Comparison of ENCODE assay signal across 18 cellular contexts in the genomic region with DNA sequence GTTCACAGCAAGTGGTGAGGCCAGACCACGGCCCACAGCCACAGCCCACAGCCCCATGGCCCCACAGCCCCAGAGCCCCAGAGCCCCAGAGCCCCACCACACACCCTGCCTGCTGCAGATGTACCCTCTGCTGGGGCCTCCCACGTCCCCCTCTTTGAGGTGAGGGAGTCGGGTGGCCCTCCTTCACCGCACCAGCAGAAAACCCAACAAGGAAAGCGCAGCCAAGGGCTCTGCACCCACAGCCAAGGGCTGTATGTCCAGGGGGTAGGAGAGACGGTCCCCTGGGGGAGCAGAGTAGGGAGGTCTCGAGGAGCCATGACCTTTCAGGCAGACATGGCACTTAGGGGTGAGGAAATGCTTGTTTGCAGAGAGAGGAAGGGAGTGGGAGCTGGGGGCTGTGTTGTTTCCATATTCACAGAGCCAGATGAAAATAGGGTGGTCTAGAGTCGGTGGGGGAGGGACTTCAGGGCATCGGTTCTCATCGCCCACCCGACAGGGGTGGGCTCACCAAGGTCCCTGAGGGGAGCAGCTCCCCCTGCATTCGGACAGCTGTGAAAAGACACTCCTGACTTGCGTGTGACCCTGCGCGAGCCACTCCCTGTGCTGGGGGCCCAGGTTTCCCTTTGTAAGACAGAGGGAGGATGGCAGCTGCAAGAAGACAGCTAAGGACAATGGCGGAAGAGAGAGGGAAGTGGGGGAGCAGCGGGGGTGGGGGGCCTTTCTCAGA.
DNase-seq lines count a peak whose midpoint lies in the region; ATAC-seq and TF ChIP-seq lines count a peak whose summit lies in the region.
"Had no signal": no experiment of that assay in that cellular context is flagged by ENCODE, and none has a peak within 500 bp of the region (broad histone marks: within the 10 kb centered on the region; RNA-seq: fewer than 3 reads in every experiment).

No MANE protein-coding gene starts in this region.

- H3K36me3 Mint-ChIP-seq in natural killer cell treated with Interleukin-12 subunit alpha and Interleukin-12 subunit beta and Interleukin-15 and Interleukin-18, amount 100 ng/mL, for 72 hours: no peaks in the 10 kb centered on the region
- H3K36me3 Mint-ChIP-seq in natural killer cell (no peaks in the 10 kb centered on the region), osteocyte (ENCODE audit: unreplicated experiment) (no peaks in the 10 kb centered on the region)
- no peaks in the 10 kb centered on the region for H3K36me3 Mint-ChIP-seq in activated CD4-positive, alpha-beta memory T cell treated with anti-CD3 and anti-CD28 coated beads, Interleukin-2, amount 10 ng/mL, durations not matched to agents 7 days and 5 days (ENCODE audit: low read depth)

- no peaks in the 10 kb centered on the region for H3K4me1 Mint-ChIP-seq in natural killer cell treated with Interleukin-12 subunit alpha and Interleukin-12 subunit beta and Interleukin-15 and Interleukin-18, amount 100 ng/mL, for 72 hours (ENCODE audit: low read depth in 2 of 2)
- H3K4me1 Mint-ChIP-seq in natural killer cell (no peaks in the 10 kb centered on the region), osteocyte (ENCODE audit: unreplicated experiment) (no peaks in the 10 kb centered on the region)
- H3K4me1 Mint-ChIP-seq in activated CD4-positive, alpha-beta memory T cell treated with anti-CD3 and anti-CD28 coated beads, Interleukin-2, amount 10 ng/mL, durations not matched to agents 7 days and 5 days: no peaks in the 10 kb centered on the region

- H3K9me3 Mint-ChIP-seq in natural killer cell treated with Interleukin-12 subunit alpha and Interleukin-12 subunit beta and Interleukin-15 and Interleukin-18, amount 100 ng/mL, for 72 hours: no peaks in the 10 kb centered on the region
- H3K9me3 Mint-ChIP-seq in natural killer cell (no peaks in the 10 kb centered on the region), osteocyte (ENCODE audit: unreplicated experiment) (no peaks in the 10 kb centered on the region)
- H3K9me3 Mint-ChIP-seq in activated CD4-positive, alpha-beta memory T cell treated with anti-CD3 and anti-CD28 coated beads, Interleukin-2, amount 10 ng/mL, durations not matched to agents 7 days and 5 days: no peaks in the 10 kb centered on the region

- no peak for ATAC-seq in natural killer cell treated with Interleukin-12 subunit alpha and Interleukin-12 subunit beta and Interleukin-15 and Interleukin-18, amount 100 ng/mL, for 72 hours
- ATAC-seq in natural killer cell: no peak
- no peak for ATAC-seq in left lobe of liver

- intact Hi-C loops in natural killer cell (cut with micrococcal nuclease): no loop called here

- POLR2A ChIA-PET in activated CD4-positive, alpha-beta memory T cell treated with anti-CD3 and anti-CD28 coated beads, Interleukin-2, amount 10 ng/mL, durations not matched to agents 7 days and 5 days (lab: Charles Lee): no interaction called here

- CTCF ChIA-PET in activated CD4-positive, alpha-beta memory T cell treated with anti-CD3 and anti-CD28 coated beads, Interleukin-2, amount 10 ng/mL, durations not matched to agents 7 days and 5 days (lab: Charles Lee): no interaction called here

- TF ChIP-seq CTCF in natural killer cell (IDR thresholded peaks at IDR 0.05) (no peak), osteocyte (IDR thresholded peaks at IDR 0.05) (no peak)

- peaks cover 0 to 3% of the 10 kb centered on the region in 2 donors for H3K27me3 Mint-ChIP-seq in natural killer cell treated with Interleukin-12 subunit alpha and Interleukin-12 subunit beta and Interleukin-15 and Interleukin-18, amount 100 ng/mL, for 72 hours
- H3K27me3 Mint-ChIP-seq in natural killer cell (ENCODE audit: low read depth in 2 of 2): peaks cover 0 to 5% of the 10 kb centered on the region in 2 donors
- H3K27me3 Mint-ChIP-seq in osteocyte (ENCODE audit: unreplicated experiment): peaks cover under 1% of the 10 kb centered on the region
- no peaks in the 10 kb centered on the region for H3K27me3 Mint-ChIP-seq in activated CD4-positive, alpha-beta memory T cell treated with anti-CD3 and anti-CD28 coated beads, Interleukin-2, amount 10 ng/mL, durations not matched to agents 7 days and 5 days

- DNase-seq in natural killer cell treated with Interleukin-12 subunit alpha and Interleukin-12 subunit beta and Interleukin-15 and Interleukin-18, amount 100 ng/mL, for 72 hours (ENCODE audit: low spot score): peak; percentile 28
- no peak for DNase-seq in natural killer cell
- DNase-seq in left lobe of liver (ENCODE audit: low spot score): peak; percentile 27
- DNase-seq in osteocyte (ENCODE audit: extremely low spot score, unreplicated experiment): peak; percentile 49
- no peak for DNase-seq in activated CD4-positive, alpha-beta memory T cell treated with anti-CD3 and anti-CD28 coated beads, Interleukin-2, amount 10 ng/mL, durations not matched to agents 7 days and 5 days
- no peak for DNase-seq in EL
- DNase-seq in SW480 (ENCODE audit: low spot score): no peak
- no peak for DNase-seq in hypothalamus (lab: John Stamatoyannopoulos, UW)
- DNase-seq: 8988T, C1 segment of cervical spinal cord, DMS153, KG1, NCI-H1105, NCI-H187, NCI-H2171, NCI-H446 treated with DMSO at 0.1 percent for 48 hours, NCI-H82, SHP77 treated with DMSO at 0.1 percent for 48 hours had no signal

- no peak overlapping the region for H3K27ac Mint-ChIP-seq in natural killer cell treated with Interleukin-12 subunit alpha and Interleukin-12 subunit beta and Interleukin-15 and Interleukin-18, amount 100 ng/mL, for 72 hours
- no peak overlapping the region for H3K27ac Mint-ChIP-seq in natural killer cell
- no peak overlapping the region for H3K27ac Mint-ChIP-seq in osteocyte (ENCODE audit: unreplicated experiment)
- no peak overlapping the region for H3K27ac Mint-ChIP-seq in activated CD4-positive, alpha-beta memory T cell treated with anti-CD3 and anti-CD28 coated beads, Interleukin-2, amount 10 ng/mL, durations not matched to agents 7 days and 5 days

- H3K4me3 Mint-ChIP-seq in natural killer cell treated with Interleukin-12 subunit alpha and Interleukin-12 subunit beta and Interleukin-15 and Interleukin-18, amount 100 ng/mL, for 72 hours: no peak overlapping the region
- H3K4me3 Mint-ChIP-seq in natural killer cell (no peak overlapping the region), osteocyte (ENCODE audit: unreplicated experiment) (no peak overlapping the region)
- no peak overlapping the region for H3K4me3 Mint-ChIP-seq in activated CD4-positive, alpha-beta memory T cell treated with anti-CD3 and anti-CD28 coated beads, Interleukin-2, amount 10 ng/mL, durations not matched to agents 7 days and 5 days

Comparison
In these comparisons a context has a peak if more than half of its experiments do, and no peak if none do; other contexts are left out.
1. DNase-seq: peak in natural killer cell treated with Interleukin-12 subunit alpha and Interleukin-12 subunit beta and Interleukin-15 and Interleukin-18, amount 100 ng/mL, for 72 hours (single experiment), left lobe of liver (single experiment) and osteocyte (single experiment); none in natural killer cell (single experiment), activated CD4-positive, alpha-beta memory T cell treated with anti-CD3 and anti-CD28 coated beads, Interleukin-2, amount 10 ng/mL, durations not matched to agents 7 days and 5 days (single experiment), EL (single experiment), SW480 (single experiment) and hypothalamus (0 of 51).